In the genomic region with DNA sequence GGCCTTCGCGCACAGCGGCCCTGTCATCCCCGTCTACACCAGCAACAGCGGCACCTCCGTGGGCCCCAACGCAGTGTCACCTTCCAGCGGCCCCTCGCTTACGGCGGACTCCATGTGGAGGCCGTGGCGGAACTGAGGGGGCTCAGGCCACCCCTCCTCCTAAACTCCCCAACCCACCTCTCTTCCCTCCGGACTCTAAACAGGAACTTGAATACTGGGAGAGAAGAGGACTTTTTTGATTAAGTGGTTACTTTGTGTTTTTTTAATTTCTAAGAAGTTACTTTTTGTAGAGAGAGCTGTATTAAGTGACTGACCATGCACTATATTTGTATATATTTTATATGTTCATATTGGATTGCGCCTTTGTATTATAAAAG, we compare ENCODE assay signal across 9 cellular contexts. TPM values are rescaled to one million over a fixed set of nuclear protein-coding genes. Genes with fewer than 3 reads are reported as not detected.
DNase-seq lines count a peak whose midpoint lies in the region; ATAC-seq and TF ChIP-seq lines count a peak whose summit lies in the region.
"Had no signal": no experiment of that assay in that cellular context is flagged by ENCODE, and none has a peak within 500 bp of the region (broad histone marks: within the 10 kb centered on the region; RNA-seq: fewer than 3 reads in every experiment).

No MANE protein-coding gene starts in this region.

- H3K27ac Mint-ChIP-seq in activated CD4-positive, alpha-beta T cell treated with anti-CD3 and anti-CD28 coated beads for 36 hours = no peak overlapping the region
- no peak overlapping the region for H3K27ac Mint-ChIP-seq in activated naive CD8-positive, alpha-beta T cell treated with anti-CD3 and anti-CD28 coated beads for 36 hours

- peaks cover 18 to 56% of the 10 kb centered on the region in 2 donors for H3K4me1 ChIP-seq in thoracic aorta (ENCODE audit: control insufficient read depth in 1 of 2, low read depth in 2 of 2)

- peak overlapping the region; percentile 96 to 97 for H3K27ac ChIP-seq in thoracic aorta

- peaks cover 43% of the 10 kb centered on the region for H3K27me3 Mint-ChIP-seq in activated CD4-positive, alpha-beta T cell treated with anti-CD3 and anti-CD28 coated beads for 36 hours
- peaks cover 66% of the 10 kb centered on the region for H3K27me3 Mint-ChIP-seq in activated naive CD8-positive, alpha-beta T cell treated with anti-CD3 and anti-CD28 coated beads for 36 hours

- TF ChIP-seq CTCF in kidney epithelial cell (IDR thresholded peaks at IDR 0.05; ENCODE audit: insufficient read depth, low read length, poor library complexity, severe bottlenecking) (no peak), thoracic aorta (IDR thresholded peaks at IDR 0.05) (no peak)

- no peak for ATAC-seq in activated CD4-positive, alpha-beta T cell treated with anti-CD3 and anti-CD28 coated beads for 36 hours
- no peak for ATAC-seq in thoracic aorta (ENCODE audit: insufficient number of reproducible peaks, low FRiP score, low read depth)
- ATAC-seq in GM21825 (IDR thresholded peaks at IDR 0.05; ENCODE audit: unreplicated experiment) = no peak
- no peak for ATAC-seq in HG03342 (IDR thresholded peaks at IDR 0.05; ENCODE audit: unreplicated experiment)

- H3K9me3 Mint-ChIP-seq in activated CD4-positive, alpha-beta T cell treated with anti-CD3 and anti-CD28 coated beads for 36 hours (ENCODE audit: low read depth) = no peaks in the 10 kb centered on the region
- H3K9me3 Mint-ChIP-seq in activated naive CD8-positive, alpha-beta T cell treated with anti-CD3 and anti-CD28 coated beads for 36 hours = no peaks in the 10 kb centered on the region

- no peaks in the 10 kb centered on the region for H3K27me3 ChIP-seq in kidney epithelial cell (ENCODE audit: control insufficient read depth, insufficient read depth, low read length)
- H3K27me3 ChIP-seq in thoracic aorta (replicated peaks; ENCODE audit: insufficient read depth) = no peaks in the 10 kb centered on the region

- H3K4me3 ChIP-seq in kidney epithelial cell (ENCODE audit: low read depth, low read length) (peak overlapping the region; percentile 76), thoracic aorta (peak overlapping the region; percentile 80)

- no peak for DNase-seq in activated CD4-positive, alpha-beta T cell treated with anti-CD3 and anti-CD28 coated beads for 36 hours
- no peak for DNase-seq in activated CD4-positive, alpha-beta T cell treated with anti-CD3 and anti-CD28 coated beads, Interleukin-2, amount 50 U/mL, for 48 hours
- no peak for DNase-seq in activated naive CD8-positive, alpha-beta T cell treated with anti-CD3 and anti-CD28 coated beads for 36 hours
- no peak for DNase-seq in kidney epithelial cell (ENCODE audit: low read depth)
- no peak for DNase-seq in thoracic aorta (ENCODE audit: low spot score)
- DNase-seq in hippocampal formation (lab: John Stamatoyannopoulos, UW) = no peak
- DNase-seq: cortex of kidney had no signal

- no peaks in the 10 kb centered on the region for H3K9me3 ChIP-seq in thoracic aorta

- CTCF ChIA-PET in activated CD4-positive, alpha-beta T cell treated with anti-CD3 and anti-CD28 coated beads for 36 hours (lab: Charles Lee) = interaction anchor here (0.7 to 2.9 kb wide), 6 partner anchors 16 to 472 kb away, joined by 3 to 9 read pairs (median 4); no protein-coding TSS in a partner anchor

- intact Hi-C loops in activated CD4-positive, alpha-beta T cell treated with anti-CD3 and anti-CD28 coated beads for 36 hours (cut with DNase I, micrococcal nuclease) = loop anchor here (2.0 to 10.0 kb wide), 8 partner anchors 66 to 534 kb away; partner anchors contain the start of genes GP5 (in 2 of the 2) and LSG1 (in 1 of the 2)

- H3K4me3 Mint-ChIP-seq in activated CD4-positive, alpha-beta T cell treated with anti-CD3 and anti-CD28 coated beads for 36 hours = peak overlapping the region; percentile 46
- peak overlapping the region; percentile 56 for H3K4me3 Mint-ChIP-seq in activated naive CD8-positive, alpha-beta T cell treated with anti-CD3 and anti-CD28 coated beads for 36 hours

- peaks cover 41% of the 10 kb centered on the region for H3K4me1 Mint-ChIP-seq in activated CD4-positive, alpha-beta T cell treated with anti-CD3 and anti-CD28 coated beads for 36 hours
- H3K4me1 Mint-ChIP-seq in activated naive CD8-positive, alpha-beta T cell treated with anti-CD3 and anti-CD28 coated beads for 36 hours = peaks cover 39% of the 10 kb centered on the region

- no peaks in the 10 kb centered on the region for H3K36me3 Mint-ChIP-seq in activated CD4-positive, alpha-beta T cell treated with anti-CD3 and anti-CD28 coated beads for 36 hours (ENCODE audit: low read depth)
- peaks cover 1% of the 10 kb centered on the region for H3K36me3 Mint-ChIP-seq in activated naive CD8-positive, alpha-beta T cell treated with anti-CD3 and anti-CD28 coated beads for 36 hours

- H3K36me3 ChIP-seq in kidney epithelial cell (ENCODE audit: control insufficient read depth, insufficient read depth, low read length) (peaks cover 2% of the 10 kb centered on the region), thoracic aorta (no peaks in the 10 kb centered on the region)

- POLR2A ChIA-PET in activated CD4-positive, alpha-beta T cell treated with anti-CD3 and anti-CD28 coated beads for 36 hours (lab: Charles Lee) = no interaction called here

RNA-seq across cellular contexts. Expression of gene HES1, which starts 2.1 kb away (rescaled TPM):
- under 1 TPM; 0.40 to 0.50 TPM for total RNA-seq in activated CD4-positive, alpha-beta T cell treated with anti-CD3 and anti-CD28 coated beads for 36 hours
- under 1 TPM in 1 of 2 experiments, not detected in 1; 0.14 TPM for total RNA-seq in activated naive CD8-positive, alpha-beta T cell treated with anti-CD3 and anti-CD28 coated beads for 36 hours
- 45.2 and 50.7 TPM in 2 replicates for total RNA-seq in kidney epithelial cell
- total RNA-seq in thoracic aorta = 10 to 100 TPM; 29.3 to 60.5 TPM

Comparison
In these comparisons a context has a peak if more than half of its experiments do, and no peak if none do; other contexts are left out.
1. RNA of gene HES1, which starts 2.1 kb away (total RNA-seq): 29.3 to 60.5 TPM in thoracic aorta and 45.2 to 50.7 TPM in kidney epithelial cell; 0.40 to 0.50 TPM in activated CD4-positive, alpha-beta T cell treated with anti-CD3 and anti-CD28 coated beads for 36 hours and 0.14 TPM in activated naive CD8-positive, alpha-beta T cell treated with anti-CD3 and anti-CD28 coated beads for 36 hours; every median in the first group is over 10 times any median in the second.